In the genomic region with DNA sequence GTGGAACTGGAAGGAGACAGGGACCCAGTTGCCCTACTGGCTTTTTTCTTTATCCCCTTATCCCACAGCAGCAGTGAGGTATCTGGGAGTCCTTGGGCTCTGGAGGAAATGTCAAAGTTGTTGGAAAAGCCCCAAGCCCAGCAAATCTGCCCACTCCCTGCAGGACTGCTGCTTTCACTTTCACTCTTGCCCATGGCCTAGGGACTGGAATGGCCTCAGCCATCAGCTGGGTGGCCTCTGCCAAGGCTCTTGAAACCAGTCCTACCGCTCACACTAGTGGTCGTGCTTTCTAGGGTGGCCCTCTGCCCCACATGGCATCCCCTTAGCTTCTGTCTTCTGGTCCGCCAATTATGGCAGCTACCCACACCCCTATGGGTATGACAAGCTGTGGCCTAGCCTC, we compare ENCODE assay signal across 1 cellular context.
TF ChIP-seq lines count a peak whose summit lies in the region.

No MANE protein-coding gene starts in this region.

TF ChIP-seq in K562, 482 proteins besides CTCF, POLR2A, EP300 and RAD21:
- TF ChIP-seq, protein P1, sequence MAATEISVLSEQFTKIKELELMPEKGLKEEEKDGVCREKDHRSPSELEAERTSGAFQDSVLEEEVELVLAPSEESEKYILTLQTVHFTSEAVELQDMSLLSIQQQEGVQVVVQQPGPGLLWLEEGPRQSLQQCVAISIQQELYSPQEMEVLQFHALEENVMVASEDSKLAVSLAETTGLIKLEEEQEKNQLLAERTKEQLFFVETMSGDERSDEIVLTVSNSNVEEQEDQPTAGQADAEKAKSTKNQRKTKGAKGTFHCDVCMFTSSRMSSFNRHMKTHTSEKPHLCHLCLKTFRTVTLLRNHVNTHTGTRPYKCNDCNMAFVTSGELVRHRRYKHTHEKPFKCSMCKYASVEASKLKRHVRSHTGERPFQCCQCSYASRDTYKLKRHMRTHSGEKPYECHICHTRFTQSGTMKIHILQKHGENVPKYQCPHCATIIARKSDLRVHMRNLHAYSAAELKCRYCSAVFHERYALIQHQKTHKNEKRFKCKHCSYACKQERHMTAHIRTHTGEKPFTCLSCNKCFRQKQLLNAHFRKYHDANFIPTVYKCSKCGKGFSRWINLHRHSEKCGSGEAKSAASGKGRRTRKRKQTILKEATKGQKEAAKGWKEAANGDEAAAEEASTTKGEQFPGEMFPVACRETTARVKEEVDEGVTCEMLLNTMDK (IDR thresholded peaks at IDR 0.05; ENCODE audit: borderline replicate concordance, insufficient read depth, low read depth, low read length, poor library complexity, severe bottlenecking): no peak
- TF ChIP-seq, protein P2, sequence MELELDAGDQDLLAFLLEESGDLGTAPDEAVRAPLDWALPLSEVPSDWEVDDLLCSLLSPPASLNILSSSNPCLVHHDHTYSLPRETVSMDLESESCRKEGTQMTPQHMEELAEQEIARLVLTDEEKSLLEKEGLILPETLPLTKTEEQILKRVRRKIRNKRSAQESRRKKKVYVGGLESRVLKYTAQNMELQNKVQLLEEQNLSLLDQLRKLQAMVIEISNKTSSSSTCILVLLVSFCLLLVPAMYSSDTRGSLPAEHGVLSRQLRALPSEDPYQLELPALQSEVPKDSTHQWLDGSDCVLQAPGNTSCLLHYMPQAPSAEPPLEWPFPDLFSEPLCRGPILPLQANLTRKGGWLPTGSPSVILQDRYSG (tag; conservative IDR thresholded peaks at IDR 0.05; ENCODE audit: low read depth): 0 out of 2 replicates have a peak, but pooled peaks have one; percentile 40
- TF ChIP-seq, protein P3, sequence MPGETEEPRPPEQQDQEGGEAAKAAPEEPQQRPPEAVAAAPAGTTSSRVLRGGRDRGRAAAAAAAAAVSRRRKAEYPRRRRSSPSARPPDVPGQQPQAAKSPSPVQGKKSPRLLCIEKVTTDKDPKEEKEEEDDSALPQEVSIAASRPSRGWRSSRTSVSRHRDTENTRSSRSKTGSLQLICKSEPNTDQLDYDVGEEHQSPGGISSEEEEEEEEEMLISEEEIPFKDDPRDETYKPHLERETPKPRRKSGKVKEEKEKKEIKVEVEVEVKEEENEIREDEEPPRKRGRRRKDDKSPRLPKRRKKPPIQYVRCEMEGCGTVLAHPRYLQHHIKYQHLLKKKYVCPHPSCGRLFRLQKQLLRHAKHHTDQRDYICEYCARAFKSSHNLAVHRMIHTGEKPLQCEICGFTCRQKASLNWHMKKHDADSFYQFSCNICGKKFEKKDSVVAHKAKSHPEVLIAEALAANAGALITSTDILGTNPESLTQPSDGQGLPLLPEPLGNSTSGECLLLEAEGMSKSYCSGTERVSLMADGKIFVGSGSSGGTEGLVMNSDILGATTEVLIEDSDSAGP (CRISPR knock-in tag; IDR thresholded peaks at IDR 0.05): no peak
- TF ChIP-seq, protein P4, sequence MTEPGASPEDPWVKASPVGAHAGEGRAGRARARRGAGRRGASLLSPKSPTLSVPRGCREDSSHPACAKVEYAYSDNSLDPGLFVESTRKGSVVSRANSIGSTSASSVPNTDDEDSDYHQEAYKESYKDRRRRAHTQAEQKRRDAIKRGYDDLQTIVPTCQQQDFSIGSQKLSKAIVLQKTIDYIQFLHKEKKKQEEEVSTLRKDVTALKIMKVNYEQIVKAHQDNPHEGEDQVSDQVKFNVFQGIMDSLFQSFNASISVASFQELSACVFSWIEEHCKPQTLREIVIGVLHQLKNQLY (CRISPR knock-in tag; conservative IDR thresholded peaks at IDR 0.05): no peak
- TF ChIP-seq, protein P5, sequence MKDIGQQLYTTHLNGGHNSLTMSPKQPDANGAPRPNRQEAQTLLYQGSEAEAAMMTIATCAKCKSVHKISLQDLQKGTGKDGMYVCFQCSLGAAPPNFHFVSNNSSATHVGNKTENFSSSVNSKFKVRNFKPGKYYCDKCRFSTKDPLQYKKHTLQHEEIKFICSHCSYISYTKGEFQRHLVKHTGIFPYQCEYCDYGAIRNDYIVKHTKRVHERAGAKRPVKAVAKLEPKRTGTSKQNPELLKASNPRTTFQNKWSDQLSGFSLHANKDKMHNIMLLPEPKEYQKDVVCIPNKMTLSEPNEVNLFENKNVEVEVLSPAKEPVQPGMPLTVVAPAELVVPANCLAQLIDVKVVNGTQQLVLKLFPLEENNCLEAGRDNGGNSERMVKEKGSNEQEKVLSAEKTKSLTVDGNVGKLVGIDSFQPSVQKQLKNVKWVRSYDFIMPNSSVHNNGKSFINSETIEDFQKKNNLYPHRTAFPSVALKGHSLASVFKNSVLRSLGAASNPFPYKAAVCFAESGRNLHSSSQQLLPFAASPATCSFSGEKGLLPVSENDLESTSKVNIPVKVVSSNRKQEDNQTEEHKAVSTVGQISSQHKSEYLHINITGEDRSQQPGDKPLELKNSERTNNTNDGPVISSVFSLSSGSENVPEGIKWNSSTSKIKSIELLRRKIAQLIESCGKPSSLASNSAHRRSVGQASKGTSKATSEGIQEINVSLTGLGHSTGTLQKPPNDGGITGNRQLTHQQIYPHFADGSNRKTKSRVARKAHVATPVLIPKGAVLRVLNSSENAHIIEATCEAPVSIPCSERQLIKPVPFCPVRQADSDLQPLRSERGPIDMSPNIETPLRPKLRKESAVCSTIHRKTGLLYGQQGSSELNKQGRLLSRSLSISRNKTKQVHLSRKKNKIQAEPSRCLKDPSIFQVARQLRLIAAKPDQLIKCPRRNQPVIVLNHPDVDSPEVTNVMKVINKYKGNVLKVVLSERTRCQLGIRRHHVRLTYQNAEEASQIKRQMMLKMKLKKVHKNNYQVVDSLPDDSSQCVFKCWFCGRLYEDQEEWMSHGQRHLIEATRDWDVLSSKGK (CRISPR knock-in tag; IDR thresholded peaks at IDR 0.05): no peak
TF ChIP-seq in K562: peak in this region for 1.
